In genomic region chr1:11735531-11735853, GRCh38 we compare ENCODE assay signal across 9 cellular contexts. TPM values are rescaled to one million over a fixed set of nuclear protein-coding genes. Genes with fewer than 3 reads are reported as not detected.
DNase-seq lines count a peak whose midpoint lies in the region; ATAC-seq lines count a peak whose summit lies in the region.
"Had no signal": no experiment of that assay in that cellular context is flagged by ENCODE, and none has a peak within 500 bp of the region (broad histone marks: within the 10 kb centered on the region; RNA-seq: fewer than 3 reads in every experiment).

No MANE protein-coding gene starts in this region.

- H3K27ac Mint-ChIP-seq in activated T-helper 2 cell treated with anti-CD3 and anti-CD28 coated beads, Interferon-gamma antibody, Interleukin-2, Interleukin-4, amounts not matched to agents 10 μg/mL and 5 μg/mL and 100 μg/mL, durations not matched to agents 14 hours and 24 hours and 36 hours = no peak overlapping the region

- H3K9me3 ChIP-seq in thymus (ENCODE audit: control insufficient read depth) = peaks cover 1% of the 10 kb centered on the region

- H3K36me3 Mint-ChIP-seq in activated T-cell treated with anti-CD3 and anti-CD28 coated beads, Interleukin-2, amount 50 U/mL, for 4 hours (ENCODE audit: insufficient read depth) = no peaks in the 10 kb centered on the region
- no peaks in the 10 kb centered on the region for H3K36me3 Mint-ChIP-seq in activated T-helper 2 cell treated with anti-CD3 and anti-CD28 coated beads, Interferon-gamma antibody, Interleukin-2, Interleukin-4, amounts not matched to agents 10 μg/mL and 5 μg/mL and 100 μg/mL, durations not matched to agents 14 hours and 24 hours and 36 hours (ENCODE audit: low read depth)

- WGBS in thymus = 79% methylated on average over 4 of the region's 4 CpGs

- H3K27me3 Mint-ChIP-seq in activated T-cell treated with anti-CD3 and anti-CD28 coated beads, Interleukin-2, amount 50 U/mL, for 4 hours (ENCODE audit: low read depth) = no peaks in the 10 kb centered on the region
- H3K27me3 Mint-ChIP-seq in activated T-helper 2 cell treated with anti-CD3 and anti-CD28 coated beads, Interferon-gamma antibody, Interleukin-2, Interleukin-4, amounts not matched to agents 10 μg/mL and 5 μg/mL and 100 μg/mL, durations not matched to agents 14 hours and 24 hours and 36 hours (ENCODE audit: low read depth) = peaks cover 6% of the 10 kb centered on the region

- DNase-seq in activated T-cell treated with anti-CD3 and anti-CD28 coated beads, Interleukin-2, amount 50 U/mL, for 4 hours = no peak
- DNase-seq in activated T-cell treated with anti-CD3 and anti-CD28 coated beads, Interleukin-2, amount 50 U/mL, for 48 hours = no peak
- DNase-seq in activated T-helper 2 cell treated with anti-CD3 and anti-CD28 coated beads, Interferon-gamma antibody, Interleukin-2, Interleukin-4, amounts not matched to agents 10 μg/mL and 5 μg/mL and 100 μg/mL, durations not matched to agents 14 hours and 24 hours and 36 hours (ENCODE audit: low spot score) = no peak
- DNase-seq in epidermal melanocyte (ENCODE audit: insufficient read length, low spot score) (no peak), SKM-1 (lab: John Stamatoyannopoulos, UW; ENCODE audit: unreplicated experiment) (no peak)
- no peak for DNase-seq in stimulated activated CD8-positive, alpha-beta memory T cell treated with anti-CD3 and anti-CD28 coated beads, Interleukin-4, amount 100 ng/mL, for 48 hours

- H3K4me1 Mint-ChIP-seq in activated T-cell treated with anti-CD3 and anti-CD28 coated beads, Interleukin-2, amount 50 U/mL, for 4 hours (ENCODE audit: low read depth) = peaks cover 59% of the 10 kb centered on the region
- H3K4me1 Mint-ChIP-seq in activated T-helper 2 cell treated with anti-CD3 and anti-CD28 coated beads, Interferon-gamma antibody, Interleukin-2, Interleukin-4, amounts not matched to agents 10 μg/mL and 5 μg/mL and 100 μg/mL, durations not matched to agents 14 hours and 24 hours and 36 hours (ENCODE audit: low read depth) = peaks cover 41% of the 10 kb centered on the region

- intact Hi-C loops in activated T-helper 2 cell treated with anti-CD3 and anti-CD28 coated beads, Interferon-gamma antibody, Interleukin-2, Interleukin-4, amounts not matched to agents 10 μg/mL and 5 μg/mL and 100 μg/mL, durations not matched to agents 14 hours and 24 hours and 36 hours (cut with micrococcal nuclease) = loop anchor here (5.0 kb wide), 1 partner anchor 53 kb away; the partner anchor contains the start of gene MAD2L2

- H3K36me3 ChIP-seq in thymus (ENCODE audit: control insufficient read depth, insufficient read depth) = peaks cover 3% of the 10 kb centered on the region

- peaks cover 26% of the 10 kb centered on the region for H3K4me1 ChIP-seq in thymus (ENCODE audit: control insufficient read depth, insufficient read depth, low read length)

- H3K27me3 ChIP-seq in layer of hippocampus (ENCODE audit: control insufficient read depth, insufficient read depth, low read length) (no peaks in the 10 kb centered on the region), thymus (ENCODE audit: control insufficient read depth, insufficient read depth) (no peaks in the 10 kb centered on the region)

- H3K27ac ChIP-seq in layer of hippocampus (ENCODE audit: low read depth, low read length) (peak overlapping the region; percentile 54), thymus (ENCODE audit: low read depth) (peak overlapping the region; percentile 83)

- no peaks in the 10 kb centered on the region for H3K9me3 Mint-ChIP-seq in activated T-cell treated with anti-CD3 and anti-CD28 coated beads, Interleukin-2, amount 50 U/mL, for 4 hours
- H3K9me3 Mint-ChIP-seq in activated T-helper 2 cell treated with anti-CD3 and anti-CD28 coated beads, Interferon-gamma antibody, Interleukin-2, Interleukin-4, amounts not matched to agents 10 μg/mL and 5 μg/mL and 100 μg/mL, durations not matched to agents 14 hours and 24 hours and 36 hours = no peaks in the 10 kb centered on the region

- ATAC-seq in activated T-cell treated with anti-CD3 and anti-CD28 coated beads, Interleukin-2, amount 50 U/mL, for 4 hours = peak in 1 of 2 donors; percentile 5

- H3K4me3 ChIP-seq in thymus (ENCODE audit: low read length) = no peak overlapping the region

- H3K4me3 Mint-ChIP-seq in activated T-cell treated with anti-CD3 and anti-CD28 coated beads, Interleukin-2, amount 50 U/mL, for 4 hours = peak overlapping the region; percentile 94
- H3K4me3 Mint-ChIP-seq in activated T-helper 2 cell treated with anti-CD3 and anti-CD28 coated beads, Interferon-gamma antibody, Interleukin-2, Interleukin-4, amounts not matched to agents 10 μg/mL and 5 μg/mL and 100 μg/mL, durations not matched to agents 14 hours and 24 hours and 36 hours (ENCODE audit: low read depth) = peak overlapping the region; percentile 96

RNA-seq across cellular contexts. Expression of gene AGTRAP, which starts 0.4 kb away (rescaled TPM):
- total RNA-seq in activated T-cell treated with anti-CD3 and anti-CD28 coated beads, Interleukin-2, amount 50 U/mL, for 4 hours = 1 to 10 TPM; 6.5 to 7.8 (median 7.1) TPM
- total RNA-seq in activated T-helper 2 cell treated with anti-CD3 and anti-CD28 coated beads, Interferon-gamma antibody, Interleukin-2, Interleukin-4, amounts not matched to agents 10 μg/mL and 5 μg/mL and 100 μg/mL, durations not matched to agents 14 hours and 24 hours and 36 hours = 8.6 and 9.7 TPM in 2 replicates
- 84.2 TPM for polyA plus RNA-seq in thymus

RNA-seq across cellular contexts. Expression of gene C1orf167, which starts 26.5 kb away (rescaled TPM):
- not detected for total RNA-seq in activated T-cell treated with anti-CD3 and anti-CD28 coated beads, Interleukin-2, amount 50 U/mL, for 4 hours
- total RNA-seq in activated T-helper 2 cell treated with anti-CD3 and anti-CD28 coated beads, Interferon-gamma antibody, Interleukin-2, Interleukin-4, amounts not matched to agents 10 μg/mL and 5 μg/mL and 100 μg/mL, durations not matched to agents 14 hours and 24 hours and 36 hours = not detected in 2 replicates
- polyA plus RNA-seq in thymus = 1.5 TPM
- total RNA-seq: NCI-H460 had no signal

RNA-seq across cellular contexts. Expression of gene DRAXIN, which starts 44.0 kb away (rescaled TPM):
- total RNA-seq in activated T-cell treated with anti-CD3 and anti-CD28 coated beads, Interleukin-2, amount 50 U/mL, for 4 hours = under 1 TPM; 0.03 to 0.08 (median 0.05) TPM
- 0.07 TPM in 2 replicates for total RNA-seq in activated T-helper 2 cell treated with anti-CD3 and anti-CD28 coated beads, Interferon-gamma antibody, Interleukin-2, Interleukin-4, amounts not matched to agents 10 μg/mL and 5 μg/mL and 100 μg/mL, durations not matched to agents 14 hours and 24 hours and 36 hours
- polyA plus RNA-seq in thymus = 0.14 TPM

RNA-seq across cellular contexts. Expression of gene MAD2L2, which starts 54.5 kb away (rescaled TPM):
- total RNA-seq in activated T-cell treated with anti-CD3 and anti-CD28 coated beads, Interleukin-2, amount 50 U/mL, for 4 hours = 10 to 100 TPM; 60.7 to 67.1 (median 63.0) TPM
- 77.1 and 78.0 TPM in 2 replicates for total RNA-seq in activated T-helper 2 cell treated with anti-CD3 and anti-CD28 coated beads, Interferon-gamma antibody, Interleukin-2, Interleukin-4, amounts not matched to agents 10 μg/mL and 5 μg/mL and 100 μg/mL, durations not matched to agents 14 hours and 24 hours and 36 hours
- 49.6 TPM for polyA plus RNA-seq in thymus
